ENCODE assay signal across 11 cellular contexts in the genomic region with DNA sequence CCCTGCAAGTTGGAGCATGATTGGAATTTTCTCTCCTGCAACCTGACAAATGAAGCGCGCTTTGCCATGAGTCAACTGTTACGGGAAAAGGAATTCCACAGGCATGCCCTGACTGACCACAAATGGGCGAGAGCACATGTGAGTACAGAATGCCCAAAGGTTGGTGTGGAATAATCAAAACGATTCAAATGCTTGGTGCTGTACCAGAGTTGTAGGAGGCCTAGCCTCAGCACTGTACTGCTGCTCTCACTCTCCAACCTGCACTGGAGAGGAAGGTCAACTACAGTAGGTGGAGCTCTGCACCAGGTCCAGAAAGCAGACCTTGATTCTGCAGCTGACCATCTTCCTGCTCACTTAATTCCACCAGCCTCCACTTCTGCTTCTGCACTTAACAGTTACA.
DNase-seq lines count a peak whose midpoint lies in the region; ATAC-seq and TF ChIP-seq lines count a peak whose summit lies in the region.
"Had no signal": no experiment of that assay in that cellular context is flagged by ENCODE, and none has a peak within 500 bp of the region (broad histone marks: within the 10 kb centered on the region; RNA-seq: fewer than 3 reads in every experiment).

No MANE protein-coding gene starts in this region.

- H3K4me3 ChIP-seq in RWPE2 (ENCODE audit: severe bottlenecking), result no peak overlapping the region
- H3K4me3 ChIP-seq in fibroblast of mammary gland (ENCODE audit: control insufficient read depth, low read depth, low read length), result no peak overlapping the region
- H3K4me3 ChIP-seq in psoas muscle, result no peak overlapping the region

- DNase-seq in GM04504 (ENCODE audit: low read depth) (peak; percentile 31), RWPE2 (ENCODE audit: low spot score) (peak; percentile 94), fibroblast of mammary gland (ENCODE audit: low read depth) (peak; percentile 46), psoas muscle (no peak), NCI-H1436 (lab: John Stamatoyannopoulos, UW) (no peak)
- DNase-seq: activated gamma-delta T cell, midbrain, NCI-H1436 treated with DMSO at 0.1 percent for 48 hours had no signal

- H3K9me3 ChIP-seq in RWPE2 (ENCODE audit: severe bottlenecking) (no peaks in the 10 kb centered on the region), psoas muscle (no peaks in the 10 kb centered on the region)

- H3K36me3 ChIP-seq in RWPE2 (ENCODE audit: low read depth) (no peaks in the 10 kb centered on the region), psoas muscle (ENCODE audit: insufficient read depth in 1 of 2, low read depth in 1 of 2) (no peaks in the 10 kb centered on the region)

- peak overlapping the region; percentile 82 for H3K27ac ChIP-seq in RWPE2 (ENCODE audit: poor library complexity, severe bottlenecking)
- no peak overlapping the region for H3K27ac ChIP-seq in psoas muscle

- peak; percentile 63 for TF ChIP-seq CTCF in RWPE2 (IDR thresholded peaks at IDR 0.05; ENCODE audit: poor library complexity, severe bottlenecking)
- TF ChIP-seq CTCF in fibroblast of mammary gland (conservative IDR thresholded peaks at IDR 0.05; ENCODE audit: control insufficient read depth, insufficient read depth, low read depth, low read length), result peak; percentile 21
- TF ChIP-seq CTCF in psoas muscle (IDR thresholded peaks at IDR 0.05), result peak; percentile 43

- H3K4me1 ChIP-seq in RWPE2 (ENCODE audit: insufficient read depth, poor library complexity, severe bottlenecking) (peaks cover 31% of the 10 kb centered on the region), psoas muscle (no peaks in the 10 kb centered on the region)

- ATAC-seq in RWPE2 (ENCODE audit: low read depth) (peak; percentile 94), psoas muscle (peak; percentile 54 to 88 (median 73)), HG02884 (IDR thresholded peaks at IDR 0.05; ENCODE audit: unreplicated experiment) (no peak), HG03378 (IDR thresholded peaks at IDR 0.05; ENCODE audit: unreplicated experiment) (no peak), GM18502 (IDR thresholded peaks at IDR 0.05; ENCODE audit: poor library complexity, unreplicated experiment) (no peak)

- H3K27me3 ChIP-seq in RWPE2 (ENCODE audit: insufficient read depth, poor library complexity, severe bottlenecking) (no peaks in the 10 kb centered on the region), psoas muscle (ENCODE audit: insufficient read depth in 3 of 3, low read length in 2 of 3) (no peaks in the 10 kb centered on the region)

- WGBS in psoas muscle, 3 donors, result 52 to 77% (median 69%) methylated on average over 5 of the region's 5 CpGs

- intact Hi-C loops in psoas muscle (cut with DNase I), result loop anchor here (1.0 to 10.0 kb wide), 7 partner anchors 105 to 592 kb away; a partner anchor contains a TSS

Comparison
In these comparisons a context has a peak if more than half of its experiments do, and no peak if none do; other contexts are left out.
1. DNase-seq: peak in GM04504 (single experiment), RWPE2 (single experiment) and fibroblast of mammary gland (single experiment); none in psoas muscle (0 of 2) and NCI-H1436 (single experiment).
2. ATAC-seq: peak in RWPE2 (single experiment) and psoas muscle (4 of 4); none in HG02884 (single experiment), HG03378 (single experiment) and GM18502 (single experiment).
3. Peak in every context shown above with its lines, with median percentiles within 50 percentile points of each other: CTCF ChIP-seq.